ENCODE assay signal across 8 cellular contexts in the genomic region with DNA sequence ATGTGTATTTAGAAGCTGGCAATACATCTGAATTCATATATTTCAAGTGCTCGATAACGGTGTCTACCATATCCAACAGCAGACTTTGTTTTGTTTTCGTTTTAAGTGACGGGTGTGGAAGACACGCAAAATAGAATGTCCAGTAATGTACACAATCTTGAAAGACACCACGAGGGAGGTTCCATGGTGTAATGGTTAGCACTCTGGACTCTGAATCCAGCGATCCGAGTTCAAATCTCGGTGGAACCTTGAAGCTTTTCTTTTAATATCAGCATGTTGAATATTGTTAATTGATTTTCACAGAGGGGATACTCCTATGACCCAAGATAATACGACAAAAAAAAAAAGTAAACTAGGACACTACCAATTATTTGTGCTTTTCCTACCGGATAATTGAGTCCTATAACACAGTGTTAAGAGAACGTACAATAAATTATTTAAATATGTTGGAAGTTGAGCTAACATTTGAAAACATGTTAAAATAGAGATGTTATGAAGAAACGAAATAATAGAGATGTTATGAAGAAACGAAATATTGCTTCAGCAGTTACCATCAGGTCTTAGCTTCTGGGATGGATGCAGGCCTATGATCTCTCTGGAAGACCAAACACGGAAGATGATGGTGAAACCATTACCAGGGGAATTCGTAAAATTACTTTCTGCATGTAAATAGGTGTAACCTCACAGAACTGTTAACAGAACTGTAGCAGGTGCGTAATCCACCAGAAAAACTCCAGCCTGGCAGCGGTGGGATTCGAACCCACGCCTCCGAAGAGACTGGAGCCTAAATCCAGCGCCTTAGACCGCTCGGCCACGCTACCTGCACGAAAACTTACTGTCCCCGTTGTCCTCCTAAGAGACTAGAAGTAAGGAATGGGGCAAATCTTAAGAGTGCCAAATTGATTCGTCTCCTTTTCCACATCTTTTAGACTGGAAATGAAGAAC. TPM values are rescaled to one million over a fixed set of nuclear protein-coding genes. Genes with fewer than 3 reads are reported as not detected.
A peak's percentile ranks its signal among the peaks of the same experiment; 100 is the strongest.
DNase-seq lines count a peak whose midpoint lies in the region; ATAC-seq, FAIRE-seq and TF ChIP-seq lines count a peak whose summit lies in the region.

No MANE protein-coding gene starts in this region.

- peak; percentile 71; the same call in 1 of the 2 replicates for TF ChIP-seq EP300 in K562 (IDR thresholded peaks at IDR 0.05; ENCODE audit: low read length)

- H3K9me3 Mint-ChIP-seq in HFFc6: peaks cover 7% of the 10 kb centered on the region; the same call in 1 of the 2 replicates

- H3K36me3 ChIP-seq in K562 (ENCODE audit: control insufficient read depth, insufficient read depth, low read length) (no peaks in the 10 kb centered on the region), iPS DF 6.9 (ENCODE audit: control insufficient read depth, insufficient read depth, low read length) (no peaks in the 10 kb centered on the region; the same call in 1 of the 2 replicates)

- H3K4me3 ChIP-seq in K562 (peak overlapping the region; percentile 65), iPS DF 6.9 (ENCODE audit: low read length) (peak overlapping the region; percentile 74; the same call in 1 of the 2 replicates), skeletal muscle cell (ENCODE audit: low read depth, low read length) (peak overlapping the region; percentile 71)

- H3K27me3 Mint-ChIP-seq in HFFc6 (ENCODE audit: insufficient read depth): peaks cover 25% of the 10 kb centered on the region

- WGBS in K562 (ENCODE audit: insufficient coverage, low coverage, missing lambda C conversion rate): 2% methylated on average over 28 of the region's 28 CpGs
- no CpG with 5 or more reads among the region's 28 CpGs for WGBS in iPS DF 6.9 (ENCODE audit: insufficient coverage, insufficient read length)

- H3K4me1 Mint-ChIP-seq in HFFc6 (ENCODE audit: low read depth): peaks cover 58% of the 10 kb centered on the region

- H3K27ac Mint-ChIP-seq in HFFc6: peak overlapping the region; percentile 91

- H3K9me3 ChIP-seq in K562 (replicated peaks; ENCODE audit: control insufficient read depth, insufficient read depth, low read depth, low read length) (no peaks in the 10 kb centered on the region), iPS DF 6.9 (ENCODE audit: control insufficient read depth, insufficient read depth, low read length) (no peaks in the 10 kb centered on the region)

- TF ChIP-seq RAD21 in K562 (CRISPR knock-in tag; conservative IDR thresholded peaks at IDR 0.05 in 1 of 2, IDR thresholded peaks at IDR 0.05 in 1 of 2): no peak

- peaks cover 11 to 33% of the 10 kb centered on the region in 2 experiments for H3K27me3 ChIP-seq in K562 (ENCODE audit: control insufficient read depth in 2 of 2, insufficient read depth in 2 of 2, low read length in 2 of 2)
- peaks cover 39% of the 10 kb centered on the region for H3K27me3 ChIP-seq in iPS DF 6.9 (ENCODE audit: control insufficient read depth, insufficient read depth, low read length)

- peak overlapping the region; percentile 88 for H3K4me3 Mint-ChIP-seq in HFFc6

- intact Hi-C loops in K562 (cut with micrococcal nuclease): loop anchor here (1.0 to 10.0 kb wide), 9 partner anchors 19 to 285 kb away; partner anchors contain the start of gene KDM6B

- no peaks in the 10 kb centered on the region for H3K9me1 ChIP-seq in K562 (ENCODE audit: control insufficient read depth, insufficient read depth, low read length)

- TF ChIP-seq POLR2A in K562 (conservative IDR thresholded peaks at IDR 0.05): no peak

- TF ChIP-seq CTCF in HFFc6 (IDR thresholded peaks at IDR 0.05): no peak
- TF ChIP-seq CTCF in K562 (IDR thresholded peaks at IDR 0.05 in 2 of 3, conservative IDR thresholded peaks at IDR 0.05 in 1 of 3; ENCODE audit: insufficient read depth in 2 of 3, low read depth in 1 of 3, low read length in 3 of 3): no peak

- peak overlapping the region; percentile 86 for H3K27ac ChIP-seq in K562 (ENCODE audit: extremely low read depth, low read depth, low read length)
- H3K27ac ChIP-seq in iPS DF 6.9 (ENCODE audit: low read length): no peak overlapping the region

- CTCF ChIA-PET in K562 (lab: Yijun Ruan, JAX; ENCODE audit: low intra/inter-chr PET ratio): interaction anchor here (0.7 to 2.4 kb wide), 3 partner anchors 40 to 258 kb away, joined by 3 to 9 read pairs (median 5); no protein-coding TSS in a partner anchor

- in situ Hi-C loops in K562 (cut with MboI): loop anchor here (5.0 kb wide), 2 partner anchors 102 to 182 kb away; no protein-coding TSS in a partner anchor

- peak; percentile 80 for FAIRE-seq in K562 (lab: Jason Lieb, UNC)

- H3K4me2 ChIP-seq in K562 (ENCODE audit: insufficient read depth, low read length): peak overlapping the region; percentile 98

- ATAC-seq in K562 (peak; percentile 46), HG03108 (IDR thresholded peaks at IDR 0.05; ENCODE audit: unreplicated experiment) (no peak)

- H3K9ac ChIP-seq in K562 (ENCODE audit: insufficient read depth in 1 of 2, low read depth in 2 of 2, low read length in 2 of 2): peak overlapping the region in 1 of 2 experiments; percentile 81; a peak in 3 of 4 replicates

- DNase-seq in DMS53 treated with DMSO at 0.1 percent for 48 hours (lab: John Stamatoyannopoulos, UW; ENCODE audit: unreplicated experiment) (peak; percentile 98), HFFc6 (peak; percentile 94), NCI-H187 (lab: John Stamatoyannopoulos, UW) (peak; percentile 39 to 82), T1000 (lab: John Stamatoyannopoulos, UW) (peak; percentile 85), K562 (ENCODE audit: extremely low read depth in 1 of 4, low spot score in 3 of 4) (peak in 2 of 4 experiments; percentile 61 to 89), iPS DF 6.9 (ENCODE audit: low read depth, low spot score) (no peak), skeletal muscle cell (ENCODE audit: low read depth) (peak; percentile 66)

- H3K79me2 ChIP-seq in K562 (ENCODE audit: control insufficient read depth, insufficient read depth, low read length): no peaks in the 10 kb centered on the region

- H4K20me1 ChIP-seq in K562 (replicated peaks; ENCODE audit: control insufficient read depth, insufficient read depth, low read length): peaks cover 8% of the 10 kb centered on the region; the same call in 1 of the 2 replicates

- no peaks in the 10 kb centered on the region for H3K36me3 Mint-ChIP-seq in HFFc6 (ENCODE audit: low read depth)

- POLR2A ChIA-PET in K562 (lab: Yijun Ruan, JAX): interaction anchor here (0.6 to 1.6 kb wide), 11 partner anchors 20 to 257 kb away, joined by 3 to 9 read pairs (median 4); no protein-coding TSS in a partner anchor

- H3K4me1 ChIP-seq in K562 (replicated peaks in 1 of 2; ENCODE audit: control insufficient read depth in 2 of 2, insufficient read depth in 2 of 2, low read length in 2 of 2) (peaks cover 25 to 52% of the 10 kb centered on the region in 2 experiments), iPS DF 6.9 (ENCODE audit: control insufficient read depth, insufficient read depth, low read length) (0 out of 2 replicates have a peak, but pooled peaks cover 2% of the 10 kb centered on the region)

- peak overlapping the region; percentile 87 for H2AFZ ChIP-seq in K562 (ENCODE audit: low read depth, low read length)

- BruUV-seq in K562 (replicated peaks; lab: Mats Ljungman, UMichigan): TSS peak; percentile 99

RNA-seq across cellular contexts. Expression of gene ALOXE3, which starts 1.5 kb away (rescaled TPM):
- under 1 TPM; 0.14 to 0.30 (median 0.21) TPM for total RNA-seq in HFFc6 (2021; fragmentation: NEBNext Ultra II Directional; extraction: Animal tissue kit (Norgen Biotek cat#: 25700))
- total RNA-seq in K562 (2011; cell fraction: chromatin; rRNA removed; ENCODE audit: low replicate concordance): 0.12 TPM in 1 of 2 replicates, not detected in the other
- total RNA-seq in K562 (2011; cell fraction: nucleolus; rRNA removed): not detected in 2 replicates
- not detected in 2 replicates for total RNA-seq in K562 (2011; cell fraction: nucleoplasm; rRNA removed)
- not detected in 2 replicates for total RNA-seq in K562 (2014; rRNA removed)
- total RNA-seq in K562 (2014; rRNA removed; fragmentation: Illumina TruSeq; extraction: Trizol): not detected in 2 replicates
- total RNA-seq in K562 (2015; rRNA removed; fragmentation: Illumina TruSeq; extraction: Trizol): 0.04 TPM in 1 of 2 replicates, not detected in the other
- not detected in 2 replicates for total RNA-seq in K562 (2021)
- not detected in 2 replicates for polyA plus RNA-seq in K562 (2011; rRNA removed)
- polyA plus RNA-seq in K562 (2011; cell fraction: cytosol; rRNA removed): not detected in 2 replicates
- 0.03 and 0.06 TPM in 2 replicates for polyA plus RNA-seq in K562 (2011; cell fraction: nucleus; rRNA removed)
- polyA plus RNA-seq in K562 (2012): 0.14 TPM in 1 of 2 replicates, not detected in the other
- polyA plus RNA-seq in K562 (2014; fragmentation: Illumina TruSeq; extraction: Trizol): not detected in 2 replicates
- not detected for polyA plus RNA-seq in K562 (2014; fragmentation: Nextera tagmentation; extraction: Ambion mirVana)
- polyA plus RNA-seq in K562 (2014; rRNA removed): 0.04 TPM in 1 of 2 replicates, not detected in the other
- not detected in 2 replicates for polyA minus RNA-seq in K562 (2011; rRNA and poly(A)+ RNA removed)
- not detected in 2 replicates for polyA minus RNA-seq in K562 (2011; cell fraction: cytosol; rRNA and poly(A)+ RNA removed)
- not detected in 2 replicates for polyA minus RNA-seq in K562 (2011; cell fraction: nucleus; rRNA and poly(A)+ RNA removed)

RNA-seq across cellular contexts. Expression of gene HES7, which starts 4.1 kb away (rescaled TPM):
- total RNA-seq in HFFc6 (2021; fragmentation: NEBNext Ultra II Directional; extraction: Animal tissue kit (Norgen Biotek cat#: 25700)): under 1 TPM; 0.24 to 0.54 (median 0.41) TPM
- total RNA-seq in K562 (2011; cell fraction: chromatin; rRNA removed; ENCODE audit: low replicate concordance): 0.51 and 1.1 TPM in 2 replicates
- total RNA-seq in K562 (2011; cell fraction: nucleolus; rRNA removed): 0.92 and 1.2 TPM in 2 replicates
- 0.66 and 1.3 TPM in 2 replicates for total RNA-seq in K562 (2011; cell fraction: nucleoplasm; rRNA removed)
- total RNA-seq in K562 (2014; rRNA removed): 0.09 and 0.45 TPM in 2 replicates
- 0.22 TPM in 1 of 2 replicates, not detected in the other for total RNA-seq in K562 (2014; rRNA removed; fragmentation: Illumina TruSeq; extraction: Trizol)
- total RNA-seq in K562 (2015; rRNA removed; fragmentation: Illumina TruSeq; extraction: Trizol): not detected in 2 replicates
- 1.1 and 2.2 TPM in 2 replicates for total RNA-seq in K562 (2021)
- 0.14 and 0.31 TPM in 2 replicates for polyA plus RNA-seq in K562 (2011; rRNA removed)
- 0.16 and 0.94 TPM in 2 replicates for polyA plus RNA-seq in K562 (2011; cell fraction: cytosol; rRNA removed)
- polyA plus RNA-seq in K562 (2011; cell fraction: nucleus; rRNA removed): 1.4 and 3.3 TPM in 2 replicates
- 0.22 and 0.29 TPM in 2 replicates for polyA plus RNA-seq in K562 (2012)
- 0.11 and 0.13 TPM in 2 replicates for polyA plus RNA-seq in K562 (2014; fragmentation: Illumina TruSeq; extraction: Trizol)
- under 1 TPM; 0.03 to 0.06 TPM for polyA plus RNA-seq in K562 (2014; fragmentation: Nextera tagmentation; extraction: Ambion mirVana)
- polyA plus RNA-seq in K562 (2014; rRNA removed): 0.16 and 1.7 TPM in 2 replicates
- 0.11 TPM in 1 of 2 replicates, not detected in the other for polyA minus RNA-seq in K562 (2011; rRNA and poly(A)+ RNA removed)
- polyA minus RNA-seq in K562 (2011; cell fraction: cytosol; rRNA and poly(A)+ RNA removed): not detected in 2 replicates
- 0.56 and 0.94 TPM in 2 replicates for polyA minus RNA-seq in K562 (2011; cell fraction: nucleus; rRNA and poly(A)+ RNA removed)

RNA-seq across cellular contexts. Expression of gene ALOX12B, which starts 32.3 kb away (rescaled TPM):
- total RNA-seq in HFFc6 (2021; fragmentation: NEBNext Ultra II Directional; extraction: Animal tissue kit (Norgen Biotek cat#: 25700)): not detected
- not detected in 2 replicates for total RNA-seq in K562 (2011; cell fraction: chromatin; rRNA removed; ENCODE audit: low replicate concordance)
- not detected in 2 replicates for total RNA-seq in K562 (2011; cell fraction: nucleolus; rRNA removed)
- not detected in 2 replicates for total RNA-seq in K562 (2011; cell fraction: nucleoplasm; rRNA removed)
- not detected in 2 replicates for total RNA-seq in K562 (2014; rRNA removed)
- not detected in 2 replicates for total RNA-seq in K562 (2014; rRNA removed; fragmentation: Illumina TruSeq; extraction: Trizol)
- total RNA-seq in K562 (2015; rRNA removed; fragmentation: Illumina TruSeq; extraction: Trizol): not detected in 2 replicates
- not detected in 2 replicates for total RNA-seq in K562 (2021)
- not detected in 2 replicates for polyA plus RNA-seq in K562 (2011; rRNA removed)
- not detected in 2 replicates for polyA plus RNA-seq in K562 (2011; cell fraction: cytosol; rRNA removed)
- not detected in 2 replicates for polyA plus RNA-seq in K562 (2011; cell fraction: nucleus; rRNA removed)
- not detected in 2 replicates for polyA plus RNA-seq in K562 (2012)
- polyA plus RNA-seq in K562 (2014; fragmentation: Illumina TruSeq; extraction: Trizol): not detected in 2 replicates
- not detected for polyA plus RNA-seq in K562 (2014; fragmentation: Nextera tagmentation; extraction: Ambion mirVana)
- polyA plus RNA-seq in K562 (2014; rRNA removed): not detected in 2 replicates
- polyA minus RNA-seq in K562 (2011; rRNA and poly(A)+ RNA removed): not detected in 2 replicates
- not detected in 2 replicates for polyA minus RNA-seq in K562 (2011; cell fraction: cytosol; rRNA and poly(A)+ RNA removed)
- not detected in 2 replicates for polyA minus RNA-seq in K562 (2011; cell fraction: nucleus; rRNA and poly(A)+ RNA removed)

RNA-seq across cellular contexts. Expression of gene PER1, which starts 32.4 kb away (rescaled TPM):
- total RNA-seq in HFFc6 (2021; fragmentation: NEBNext Ultra II Directional; extraction: Animal tissue kit (Norgen Biotek cat#: 25700)): 10 to 100 TPM; 18.9 to 31.8 (median 26.9) TPM
- total RNA-seq in K562 (2011; cell fraction: chromatin; rRNA removed; ENCODE audit: low replicate concordance): 48.2 and 140 TPM in 2 replicates
- 69.2 and 70.9 TPM in 2 replicates for total RNA-seq in K562 (2011; cell fraction: nucleolus; rRNA removed)
- total RNA-seq in K562 (2011; cell fraction: nucleoplasm; rRNA removed): 56.7 and 63.2 TPM in 2 replicates
- total RNA-seq in K562 (2014; rRNA removed) (4.5 and 10.5 TPM in 2 replicates), K562 (2014; rRNA removed; fragmentation: Illumina TruSeq; extraction: Trizol) (1.3 and 2.1 TPM in 2 replicates), K562 (2015; rRNA removed; fragmentation: Illumina TruSeq; extraction: Trizol) (1.6 and 2.0 TPM in 2 replicates), K562 (2021) (24.4 and 26.0 TPM in 2 replicates)
- polyA plus RNA-seq in K562 (2011; rRNA removed) (3.4 and 11.1 TPM in 2 replicates), K562 (2014; fragmentation: Illumina TruSeq; extraction: Trizol) (6.7 and 11.2 TPM in 2 replicates), K562 (2014; fragmentation: Nextera tagmentation; extraction: Ambion mirVana) (under 1 TPM; 0.13 to 0.25 TPM), K562 (2014; rRNA removed) (11.0 TPM in 2 replicates)
- 2.9 and 4.2 TPM in 2 replicates for polyA plus RNA-seq in K562 (2011; cell fraction: cytosol; rRNA removed)
- polyA plus RNA-seq in K562 (2011; cell fraction: nucleus; rRNA removed): 21.8 and 47.2 TPM in 2 replicates
- 8.0 and 12.4 TPM in 2 replicates for polyA plus RNA-seq in K562 (2012)
- polyA minus RNA-seq in K562 (2011; rRNA and poly(A)+ RNA removed): 3.6 and 5.6 TPM in 2 replicates
- polyA minus RNA-seq in K562 (2011; cell fraction: cytosol; rRNA and poly(A)+ RNA removed): 14.1 and 21.2 TPM in 2 replicates
- polyA minus RNA-seq in K562 (2011; cell fraction: nucleus; rRNA and poly(A)+ RNA removed): 17.4 and 17.8 TPM in 2 replicates

RNA-seq across cellular contexts. Expression of gene VAMP2, which starts 42.9 kb away (rescaled TPM):
- 10 to 100 TPM; 37.0 to 47.6 (median 44.5) TPM for total RNA-seq in HFFc6 (2021; fragmentation: NEBNext Ultra II Directional; extraction: Animal tissue kit (Norgen Biotek cat#: 25700))
- 54.5 and 58.1 TPM in 2 replicates for total RNA-seq in K562 (2011; cell fraction: chromatin; rRNA removed; ENCODE audit: low replicate concordance)
- 32.9 and 33.8 TPM in 2 replicates for total RNA-seq in K562 (2011; cell fraction: nucleolus; rRNA removed)
- 75.0 and 137 TPM in 2 replicates for total RNA-seq in K562 (2011; cell fraction: nucleoplasm; rRNA removed)
- total RNA-seq in K562 (2014; rRNA removed) (5.9 and 6.0 TPM in 2 replicates), K562 (2014; rRNA removed; fragmentation: Illumina TruSeq; extraction: Trizol) (4.8 and 5.5 TPM in 2 replicates), K562 (2015; rRNA removed; fragmentation: Illumina TruSeq; extraction: Trizol) (4.4 and 4.9 TPM in 2 replicates), K562 (2021) (17.5 and 23.4 TPM in 2 replicates)
- polyA plus RNA-seq in K562 (2011; rRNA removed) (13.4 and 22.8 TPM in 2 replicates), K562 (2014; fragmentation: Illumina TruSeq; extraction: Trizol) (28.1 and 31.8 TPM in 2 replicates), K562 (2014; fragmentation: Nextera tagmentation; extraction: Ambion mirVana) (1 to 10 TPM; 2.3 to 3.2 TPM), K562 (2014; rRNA removed) (22.9 and 23.3 TPM in 2 replicates)
- 13.3 and 24.8 TPM in 2 replicates for polyA plus RNA-seq in K562 (2011; cell fraction: cytosol; rRNA removed)
- 83.4 and 84.6 TPM in 2 replicates for polyA plus RNA-seq in K562 (2011; cell fraction: nucleus; rRNA removed)
- polyA plus RNA-seq in K562 (2012): 24.0 and 57.3 TPM in 2 replicates
- 4.4 and 4.6 TPM in 2 replicates for polyA minus RNA-seq in K562 (2011; rRNA and poly(A)+ RNA removed)
- polyA minus RNA-seq in K562 (2011; cell fraction: cytosol; rRNA and poly(A)+ RNA removed): 4.1 and 5.7 TPM in 2 replicates
- polyA minus RNA-seq in K562 (2011; cell fraction: nucleus; rRNA and poly(A)+ RNA removed): 10.6 and 12.4 TPM in 2 replicates
